In genomic region chr7:128104109-128104742, GRCh38 we compare ENCODE assay signal across 1 cellular context.
A peak's percentile ranks its signal among the peaks of the same experiment; 100 is the strongest.
TF ChIP-seq lines count a peak whose summit lies in the region.

No MANE protein-coding gene starts in this region.

TF ChIP-seq in HepG2, 621 proteins besides CTCF, POLR2A, EP300 and RAD21 (continued from another document and continues in another):
- TF ChIP-seq AHDC1 (CRISPR knock-in tag; IDR thresholded peaks at IDR 0.05; ENCODE audit: borderline replicate concordance) (no peak), ZBTB49 (CRISPR knock-in tag; IDR thresholded peaks at IDR 0.05; ENCODE audit: borderline replicate concordance) (no peak), CSRNP1 (CRISPR knock-in tag; IDR thresholded peaks at IDR 0.05) (no peak; the same call in 1 of the 2 replicates), ZBTB7A (CRISPR knock-in tag; IDR thresholded peaks at IDR 0.05) (no peak), FOXK1 (CRISPR knock-in tag; IDR thresholded peaks at IDR 0.05; ENCODE audit: borderline replicate concordance, low read depth) (no peak), ZFYVE20 (CRISPR knock-in tag; IDR thresholded peaks at IDR 0.05; ENCODE audit: borderline replicate concordance, low read depth) (no peak), ZNF496 (CRISPR knock-in tag; IDR thresholded peaks at IDR 0.05; ENCODE audit: insufficient replicate concordance) (no peak), ZNF234 (CRISPR knock-in tag; conservative IDR thresholded peaks at IDR 0.05) (no peak), ZNF296 (CRISPR knock-in tag; conservative IDR thresholded peaks at IDR 0.05) (no peak), HDAC1 (CRISPR knock-in tag; IDR thresholded peaks at IDR 0.05) (no peak), ZBTB3 (CRISPR knock-in tag; IDR thresholded peaks at IDR 0.05; ENCODE audit: borderline replicate concordance, low read depth) (0 out of 2 replicates have a peak, but pooled peaks have one; percentile 3), ZBTB7B (CRISPR knock-in tag; IDR thresholded peaks at IDR 0.05) (no peak), GLMP (CRISPR knock-in tag; IDR thresholded peaks at IDR 0.05; ENCODE audit: borderline replicate concordance) (no peak), ZNF790 (CRISPR knock-in tag; IDR thresholded peaks at IDR 0.05; ENCODE audit: borderline replicate concordance) (0 out of 2 replicates have a peak, but pooled peaks have one; percentile 45), ZNF256 (CRISPR knock-in tag; conservative IDR thresholded peaks at IDR 0.05) (no peak), AKNA (CRISPR knock-in tag; IDR thresholded peaks at IDR 0.05; ENCODE audit: borderline replicate concordance) (no peak), BCL3 (CRISPR knock-in tag; IDR thresholded peaks at IDR 0.05) (no peak), BRD4 (CRISPR knock-in tag; IDR thresholded peaks at IDR 0.05) (no peak), ZNF446 (CRISPR knock-in tag; IDR thresholded peaks at IDR 0.05) (0 out of 2 replicates have a peak, but pooled peaks have one; percentile 51), MXD3 (CRISPR knock-in tag; IDR thresholded peaks at IDR 0.05) (no peak), ZNF800 (CRISPR knock-in tag; IDR thresholded peaks at IDR 0.05) (peak; percentile 37), ZNF839 (CRISPR knock-in tag; IDR thresholded peaks at IDR 0.05; ENCODE audit: borderline replicate concordance) (no peak), ISX (CRISPR knock-in tag; conservative IDR thresholded peaks at IDR 0.05) (0 out of 2 replicates have a peak, but pooled peaks have one; percentile 17), ZNF431 (CRISPR knock-in tag; IDR thresholded peaks at IDR 0.05; ENCODE audit: borderline replicate concordance, low read depth) (no peak), TCF7 (IDR thresholded peaks at IDR 0.05; ENCODE audit: low read depth) (no peak), NFAT5 (CRISPR knock-in tag; IDR thresholded peaks at IDR 0.05) (no peak), ZNF816 (CRISPR knock-in tag; IDR thresholded peaks at IDR 0.05; ENCODE audit: borderline replicate concordance) (no peak), ZNF224 (CRISPR knock-in tag; IDR thresholded peaks at IDR 0.05) (no peak), ZFP82 (CRISPR knock-in tag; IDR thresholded peaks at IDR 0.05; ENCODE audit: borderline replicate concordance) (no peak)
